Comparison of ENCODE assay signal across 21 cellular contexts in genomic region chr2:168461942-168462331, GRCh38. TPM values are rescaled to one million over a fixed set of nuclear protein-coding genes. Genes with fewer than 3 reads are reported as not detected.
DNase-seq lines count a peak whose midpoint lies in the region; ATAC-seq and TF ChIP-seq lines count a peak whose summit lies in the region.
"Had no signal": no experiment of that assay in that cellular context is flagged by ENCODE, and none has a peak within 500 bp of the region (broad histone marks: within the 10 kb centered on the region; RNA-seq: fewer than 3 reads in every experiment).

No MANE protein-coding gene starts in this region.

- H3K36me3 Mint-ChIP-seq in activated naive CD8-positive, alpha-beta T cell: peaks cover 6% of the 10 kb centered on the region
- peaks cover 8% of the 10 kb centered on the region for H3K36me3 Mint-ChIP-seq in activated naive CD8-positive, alpha-beta T cell treated with anti-CD3 and anti-CD28 coated beads, Interleukin-2, amount 50 U/mL, for 24 hours (ENCODE audit: low read depth)
- H3K36me3 Mint-ChIP-seq in type B pancreatic cell: peaks cover 5% of the 10 kb centered on the region

- H3K9me3 ChIP-seq in heart right ventricle: no peaks in the 10 kb centered on the region
- H3K9me3 ChIP-seq: A549, HAP-1 had no signal

- H3K27me3 ChIP-seq in heart right ventricle: no peaks in the 10 kb centered on the region

- H3K27ac ChIP-seq in VCaP (no peak overlapping the region), heart right ventricle (no peak overlapping the region)
- H3K27ac ChIP-seq: A549 had no signal

- H3K4me3 Mint-ChIP-seq in activated naive CD8-positive, alpha-beta T cell: peak overlapping the region; percentile 2
- no peak overlapping the region for H3K4me3 Mint-ChIP-seq in activated naive CD8-positive, alpha-beta T cell treated with anti-CD3 and anti-CD28 coated beads, Interleukin-2, amount 50 U/mL, for 24 hours
- peak overlapping the region; percentile 16 for H3K4me3 Mint-ChIP-seq in type B pancreatic cell

- ATAC-seq in activated naive CD8-positive, alpha-beta T cell treated with anti-CD3 and anti-CD28 coated beads, Interleukin-2, amount 50 U/mL, for 24 hours: no peak
- no peak for ATAC-seq in heart right ventricle
- ATAC-seq: A549 had no signal

- peaks cover 77% of the 10 kb centered on the region for H3K4me1 Mint-ChIP-seq in activated naive CD8-positive, alpha-beta T cell (ENCODE audit: low read depth)
- peaks cover 73% of the 10 kb centered on the region for H3K4me1 Mint-ChIP-seq in activated naive CD8-positive, alpha-beta T cell treated with anti-CD3 and anti-CD28 coated beads, Interleukin-2, amount 50 U/mL, for 24 hours
- H3K4me1 Mint-ChIP-seq in type B pancreatic cell (ENCODE audit: unreplicated experiment): peaks cover 42% of the 10 kb centered on the region

- intact Hi-C loops in heart right ventricle (cut with DNase I): no loop called here

- DNase-seq in activated naive CD8-positive, alpha-beta T cell treated with anti-CD3 and anti-CD28 coated beads, Interleukin-2, amount 50 U/mL, for 24 hours: no peak
- DNase-seq in epithelial cell of proximal tubule (ENCODE audit: low read depth) (no peak), type B pancreatic cell (ENCODE audit: extremely low spot score, unreplicated experiment) (no peak), GM20000 (ENCODE audit: low spot score) (no peak), heart right ventricle (no peak), cerebellar cortex (ENCODE audit: low spot score) (no peak)
- DNase-seq: C1 segment of cervical spinal cord, COR-L47, IMR-90, Karpas-422, MM.1S, NCI-H1092 treated with DMSO at 0.1 percent for 48 hours, NCI-H1694, NCI-H2107, NCI-H2227 treated with DMSO at 0.1 percent for 48 hours, NCI-H524, SHP77 had no signal

- H3K27ac Mint-ChIP-seq in activated naive CD8-positive, alpha-beta T cell: no peak overlapping the region
- H3K27ac Mint-ChIP-seq in activated naive CD8-positive, alpha-beta T cell treated with anti-CD3 and anti-CD28 coated beads, Interleukin-2, amount 50 U/mL, for 24 hours: no peak overlapping the region
- no peak overlapping the region for H3K27ac Mint-ChIP-seq in type B pancreatic cell

- peak; percentile 20; the same call in 1 of the 2 replicates for TF ChIP-seq CTCF in VCaP (conservative IDR thresholded peaks at IDR 0.05)
- TF ChIP-seq CTCF in epithelial cell of proximal tubule (conservative IDR thresholded peaks at IDR 0.05; ENCODE audit: low read depth, low read length): peak; percentile 4
- peak; percentile 53 for TF ChIP-seq CTCF in type B pancreatic cell (conservative IDR thresholded peaks at IDR 0.05)
- TF ChIP-seq CTCF in GM20000 (IDR thresholded peaks at IDR 0.05; ENCODE audit: extremely low read depth, missing control alignments): no peak
- peak in 1 of 9 donors; percentile 11 for TF ChIP-seq CTCF in heart right ventricle (IDR thresholded peaks at IDR 0.05)

- H3K4me1 ChIP-seq in heart right ventricle: peaks cover under 1 to 50% (median 18%) of the 10 kb centered on the region in 9 donors

- 89 to 92% methylated on average over 2 of the region's 2 CpGs for WGBS in heart right ventricle, 2 donors

- no peaks in the 10 kb centered on the region for H3K36me3 ChIP-seq in heart right ventricle
- H3K36me3 ChIP-seq: HAP-1 had no signal

- H3K4me3 ChIP-seq in epithelial cell of proximal tubule (ENCODE audit: low read depth, low read length): no peak overlapping the region
- no peak overlapping the region for H3K4me3 ChIP-seq in heart right ventricle
- H3K4me3 ChIP-seq: A549, HAP-1 had no signal

- H3K9me3 Mint-ChIP-seq in activated naive CD8-positive, alpha-beta T cell (ENCODE audit: low read depth): no peaks in the 10 kb centered on the region
- no peaks in the 10 kb centered on the region for H3K9me3 Mint-ChIP-seq in activated naive CD8-positive, alpha-beta T cell treated with anti-CD3 and anti-CD28 coated beads, Interleukin-2, amount 50 U/mL, for 24 hours
- H3K9me3 Mint-ChIP-seq in type B pancreatic cell: no peaks in the 10 kb centered on the region

- no peaks in the 10 kb centered on the region for H3K27me3 Mint-ChIP-seq in activated naive CD8-positive, alpha-beta T cell
- no peaks in the 10 kb centered on the region for H3K27me3 Mint-ChIP-seq in activated naive CD8-positive, alpha-beta T cell treated with anti-CD3 and anti-CD28 coated beads, Interleukin-2, amount 50 U/mL, for 24 hours
- no peaks in the 10 kb centered on the region for H3K27me3 Mint-ChIP-seq in type B pancreatic cell

RNA-seq across cellular contexts. Expression of gene CERS6, which starts 5.9 kb away (rescaled TPM):
- 11.6 and 11.7 TPM in 2 replicates for total RNA-seq in epithelial cell of proximal tubule
- 36.9 and 43.0 TPM in 2 replicates for total RNA-seq in type B pancreatic cell (ENCODE audit: low replicate concordance)
- 10 to 100 TPM; 47.4 to 76.3 (median 58.2) TPM for total RNA-seq in heart right ventricle
- polyA plus RNA-seq in heart right ventricle: 10 to 100 TPM; 20.5 to 22.6 TPM
